Comparison of ENCODE assay signal across 1 cellular context in genomic region chr3:169966086-169966950, GRCh38.
TF ChIP-seq lines count a peak whose summit lies in the region.

TSS of gene SEC62 (plus strand) at chr3:169966807. CDS start at chr3:169966823, 16 bp downstream.

TF ChIP-seq in HepG2, 621 proteins besides CTCF, POLR2A, EP300 and RAD21 (continued from another document and continues in another):
- TF ChIP-seq ZNF407 (CRISPR knock-in tag; IDR thresholded peaks at IDR 0.05; ENCODE audit: not compliant biosample characterization) (no peak), ZNF354B (CRISPR knock-in tag; IDR thresholded peaks at IDR 0.05) (0 out of 2 replicates have a peak, but pooled peaks have one; percentile 80), MAF1 (CRISPR knock-in tag; IDR thresholded peaks at IDR 0.05; ENCODE audit: borderline replicate concordance) (no peak), SIX4 (CRISPR knock-in tag; IDR thresholded peaks at IDR 0.05) (no peak), ZNF761 (CRISPR knock-in tag; conservative IDR thresholded peaks at IDR 0.05) (0 out of 2 replicates have a peak, but pooled peaks have one; percentile 12), MAX (IDR thresholded peaks at IDR 0.05) (no peak), TBL1XR1 (IDR thresholded peaks at IDR 0.05; ENCODE audit: borderline replicate concordance, low read length, partially characterized antibody) (peak; percentile 40), NR0B2 (CRISPR knock-in tag; IDR thresholded peaks at IDR 0.05) (no peak), BCLAF1 (IDR thresholded peaks at IDR 0.05) (no peak), TGIF2 (CRISPR knock-in tag; IDR thresholded peaks at IDR 0.05) (no peak), ZNF768 (CRISPR knock-in tag; IDR thresholded peaks at IDR 0.05) (peak; percentile 51; the same call in 1 of the 2 replicates), RCOR2 (CRISPR knock-in tag; IDR thresholded peaks at IDR 0.05) (0 out of 2 replicates have a peak, but pooled peaks have one; percentile 16), CHD4 (IDR thresholded peaks at IDR 0.05; ENCODE audit: borderline replicate concordance, low read length) (peak; percentile 67; the same call in 1 of the 2 replicates), MIER3 (CRISPR knock-in tag; IDR thresholded peaks at IDR 0.05; ENCODE audit: borderline replicate concordance) (no peak), PBX3 (CRISPR knock-in tag; IDR thresholded peaks at IDR 0.05; ENCODE audit: borderline replicate concordance) (no peak; the same call in 1 of the 2 replicates), ZNF18 (CRISPR knock-in tag; IDR thresholded peaks at IDR 0.05; ENCODE audit: insufficient replicate concordance) (no peak), BATF2 (CRISPR knock-in tag; IDR thresholded peaks at IDR 0.05) (peak; percentile 80), ZFY (CRISPR knock-in tag; IDR thresholded peaks at IDR 0.05) (no peak; the same call in 1 of the 2 replicates), ZNF12 (CRISPR knock-in tag; IDR thresholded peaks at IDR 0.05) (no peak), TAF15 (IDR thresholded peaks at IDR 0.05; ENCODE audit: low read depth, low read length, poor library complexity, severe bottlenecking) (no peak), MAFG (CRISPR knock-in tag; IDR thresholded peaks at IDR 0.05) (no peak), ZNF703 (CRISPR knock-in tag; IDR thresholded peaks at IDR 0.05; ENCODE audit: borderline replicate concordance) (no peak), NFE2 (CRISPR knock-in tag; IDR thresholded peaks at IDR 0.05) (no peak), ZNF460 (CRISPR knock-in tag; IDR thresholded peaks at IDR 0.05; ENCODE audit: borderline replicate concordance) (peak; percentile 59; the same call in 1 of the 2 replicates), ZNF207 (IDR thresholded peaks at IDR 0.05; ENCODE audit: borderline replicate concordance) (no peak), MED8 (CRISPR knock-in tag; IDR thresholded peaks at IDR 0.05; ENCODE audit: insufficient replicate concordance) (peak; percentile 71), IRF2 (CRISPR knock-in tag; IDR thresholded peaks at IDR 0.05) (peak; percentile 89; the same call in 1 of the 2 replicates), THAP8 (CRISPR knock-in tag; IDR thresholded peaks at IDR 0.05; ENCODE audit: borderline replicate concordance) (no peak), LBX2 (CRISPR knock-in tag; IDR thresholded peaks at IDR 0.05; ENCODE audit: borderline replicate concordance) (no peak), PAX8 (CRISPR knock-in tag; IDR thresholded peaks at IDR 0.05; ENCODE audit: borderline replicate concordance) (no peak; the same call in 1 of the 2 replicates), DMAP1 (CRISPR knock-in tag; IDR thresholded peaks at IDR 0.05) (peak; percentile 91), ZNF432 (CRISPR knock-in tag; IDR thresholded peaks at IDR 0.05; ENCODE audit: borderline replicate concordance) (no peak), REST (IDR thresholded peaks at IDR 0.05; ENCODE audit: borderline replicate concordance in 1 of 2, low read depth in 1 of 2, low read length in 2 of 2) (no peak; a peak in 1 of 4 replicates), ZNF607 (CRISPR knock-in tag; IDR thresholded peaks at IDR 0.05; ENCODE audit: borderline replicate concordance) (peak; percentile 84), MAZ (IDR thresholded peaks at IDR 0.05; ENCODE audit: borderline replicate concordance, low read depth, low read length) (peak; percentile 94), MAZ (CRISPR knock-in tag; IDR thresholded peaks at IDR 0.05; ENCODE audit: low read depth) (peak; percentile 79), KDM5A (IDR thresholded peaks at IDR 0.05; ENCODE audit: borderline replicate concordance, low read length) (peak; percentile 49; the same call in 1 of the 2 replicates), FOXJ3 (CRISPR knock-in tag; IDR thresholded peaks at IDR 0.05; ENCODE audit: borderline replicate concordance) (peak; percentile 74; the same call in 1 of the 2 replicates), YY1 (IDR thresholded peaks at IDR 0.05; ENCODE audit: insufficient read depth, insufficient replicate concordance, low read depth, low read length) (peak; percentile 98), ELF4 (CRISPR knock-in tag; IDR thresholded peaks at IDR 0.05; ENCODE audit: borderline replicate concordance) (no peak), ATF7-NPFF (CRISPR knock-in tag; IDR thresholded peaks at IDR 0.05; ENCODE audit: low read depth) (peak; percentile 64; the same call in 1 of the 2 replicates)
